Comparison of ENCODE assay signal across 16 cellular contexts in the genomic region with DNA sequence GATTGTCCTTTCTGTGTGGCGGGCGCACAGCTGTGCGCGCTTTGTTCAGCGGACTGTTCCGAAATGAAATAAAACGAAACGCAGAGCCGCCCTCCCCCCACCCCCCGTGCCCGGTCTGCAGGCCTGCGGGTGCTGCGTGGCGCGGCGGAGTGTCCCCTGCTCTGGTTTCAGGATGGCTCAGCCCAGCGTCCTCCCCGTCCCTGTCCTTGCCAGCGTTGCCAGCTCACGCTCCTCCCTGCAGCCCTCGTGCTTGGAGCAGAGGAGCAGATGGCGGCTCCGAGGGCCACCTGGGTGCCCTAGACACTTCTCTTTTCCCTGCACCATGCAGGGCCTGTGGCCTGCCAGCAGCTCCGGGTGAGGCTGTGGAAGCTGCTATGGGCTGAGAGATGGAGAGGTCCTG. TPM values are rescaled to one million over a fixed set of nuclear protein-coding genes. Genes with fewer than 3 reads are reported as not detected.
"Had no signal": no experiment of that assay in that cellular context is flagged by ENCODE, and none has a peak within 500 bp of the region (broad histone marks: within the 10 kb centered on the region; RNA-seq: fewer than 3 reads in every experiment).

No MANE protein-coding gene starts in this region.

- ATAC-seq: left ventricle myocardium superior, natural killer cell, right cardiac atrium, WTC11 had no signal

- DNase-seq: activated CD4-positive, alpha-beta T cell treated with anti-CD3 and anti-CD28 coated beads, Interleukin-2, amount 10 ng/mL, durations not matched to agents 7 days and 5 days; colonic mucosa; left ventricle myocardium superior; mesenchymal stem cell; natural killer cell; right cardiac atrium; spleen; stimulated activated naive CD8-positive, alpha-beta T cell treated with anti-CD3 and anti-CD28 coated beads, Interleukin-15, amount 100 ng/mL, for 72 hours; T-helper 2 cell had no signal

- H3K27me3 ChIP-seq: adrenal gland, colonic mucosa, upper lobe of left lung had no signal

- H3K36me3 ChIP-seq: adrenal gland, cardiac muscle cell, colonic mucosa, esophagus muscularis mucosa, prostate gland, spleen, upper lobe of left lung had no signal

- H3K4me3 ChIP-seq: adrenal gland, cardiac muscle cell, colonic mucosa, esophagus muscularis mucosa, hepatocyte, prostate gland, spleen, upper lobe of left lung had no signal

RNA-seq across cellular contexts. Expression of gene BEGAIN, which starts 17.5 kb away (rescaled TPM):
- total RNA-seq: cardiac muscle cell had no signal
